ENCODE assay signal across 1 cellular context in genomic region chr5:172806897-172807672, GRCh38.
TF ChIP-seq lines count a peak whose summit lies in the region.

No MANE protein-coding gene starts in this region.

TF ChIP-seq in K562, 482 proteins besides CTCF, POLR2A, EP300 and RAD21 (continued from another document and continues in another):
- peak; percentile 68; the same call in 1 of the 2 replicates for TF ChIP-seq NFXL1 (CRISPR knock-in tag; IDR thresholded peaks at IDR 0.05)
- TF ChIP-seq CBFA2T3 (IDR thresholded peaks at IDR 0.05) = peak; percentile 20; the same call in 1 of the 2 replicates
- no peak for TF ChIP-seq CHCHD3 (CRISPR knock-in tag; IDR thresholded peaks at IDR 0.05)
- TF ChIP-seq ZFPM2 (CRISPR knock-in tag; IDR thresholded peaks at IDR 0.05) = 0 out of 2 replicates have a peak, but pooled peaks have one; percentile 42
- TF ChIP-seq SNIP1 (IDR thresholded peaks at IDR 0.05; ENCODE audit: low read depth) = no peak
- TF ChIP-seq ADNP (tag; IDR thresholded peaks at IDR 0.05) = no peak
- TF ChIP-seq HNRNPLL (IDR thresholded peaks at IDR 0.05; ENCODE audit: low read depth, low read length, poor library complexity, severe bottlenecking) = no peak
- no peak for TF ChIP-seq STAG1 (CRISPR knock-in tag; IDR thresholded peaks at IDR 0.05; ENCODE audit: borderline replicate concordance)
- no peak for TF ChIP-seq THAP7 (CRISPR knock-in tag; IDR thresholded peaks at IDR 0.05)
- TF ChIP-seq, protein P1, sequence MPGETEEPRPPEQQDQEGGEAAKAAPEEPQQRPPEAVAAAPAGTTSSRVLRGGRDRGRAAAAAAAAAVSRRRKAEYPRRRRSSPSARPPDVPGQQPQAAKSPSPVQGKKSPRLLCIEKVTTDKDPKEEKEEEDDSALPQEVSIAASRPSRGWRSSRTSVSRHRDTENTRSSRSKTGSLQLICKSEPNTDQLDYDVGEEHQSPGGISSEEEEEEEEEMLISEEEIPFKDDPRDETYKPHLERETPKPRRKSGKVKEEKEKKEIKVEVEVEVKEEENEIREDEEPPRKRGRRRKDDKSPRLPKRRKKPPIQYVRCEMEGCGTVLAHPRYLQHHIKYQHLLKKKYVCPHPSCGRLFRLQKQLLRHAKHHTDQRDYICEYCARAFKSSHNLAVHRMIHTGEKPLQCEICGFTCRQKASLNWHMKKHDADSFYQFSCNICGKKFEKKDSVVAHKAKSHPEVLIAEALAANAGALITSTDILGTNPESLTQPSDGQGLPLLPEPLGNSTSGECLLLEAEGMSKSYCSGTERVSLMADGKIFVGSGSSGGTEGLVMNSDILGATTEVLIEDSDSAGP (CRISPR knock-in tag; IDR thresholded peaks at IDR 0.05) = no peak
- TF ChIP-seq MCM2 (IDR thresholded peaks at IDR 0.05; ENCODE audit: low read depth) = no peak
- no peak for TF ChIP-seq KLF1 (tag; IDR thresholded peaks at IDR 0.05)
- no peak for TF ChIP-seq PRDM10 (IDR thresholded peaks at IDR 0.05; ENCODE audit: partially characterized antibody)
- no peak for TF ChIP-seq ZSCAN32 (CRISPR knock-in tag; IDR thresholded peaks at IDR 0.05)
- 0 out of 4 replicates have a peak, but pooled peaks of 1 of the 2 experiments have one; percentile 58 for TF ChIP-seq MNT (conservative IDR thresholded peaks at IDR 0.05)
- 0 out of 2 replicates have a peak, but pooled peaks have one; percentile 5 for TF ChIP-seq ZNF253 (CRISPR knock-in tag; conservative IDR thresholded peaks at IDR 0.05)
- TF ChIP-seq BRD9 (IDR thresholded peaks at IDR 0.05; ENCODE audit: low read depth, partially characterized antibody) = peak; percentile 23
- no peak for TF ChIP-seq E2F5 (CRISPR knock-in tag; IDR thresholded peaks at IDR 0.05)
- TF ChIP-seq ZBTB7A (IDR thresholded peaks at IDR 0.05; ENCODE audit: borderline replicate concordance, control insufficient read depth, low read depth, low read length) = peak; percentile 78; the same call in 1 of the 2 replicates
- no peak for TF ChIP-seq YBX1 (IDR thresholded peaks at IDR 0.05)
- TF ChIP-seq ZNF644 (tag; IDR thresholded peaks at IDR 0.05; ENCODE audit: low read depth) = peak; percentile 61; the same call in 1 of the 2 replicates
- no peak for TF ChIP-seq ATF6 (CRISPR knock-in tag; IDR thresholded peaks at IDR 0.05)
- TF ChIP-seq MEF2A (IDR thresholded peaks at IDR 0.05; ENCODE audit: control insufficient read depth, low read depth, low read length) = no peak
- TF ChIP-seq POLR2B (IDR thresholded peaks at IDR 0.05; ENCODE audit: low read depth, partially characterized antibody) = peak; percentile 71
- peak in 1 of 2 experiments; percentile 45; a peak in 2 of 4 replicates for TF ChIP-seq ETV6 (IDR thresholded peaks at IDR 0.05; ENCODE audit: borderline replicate concordance in 1 of 2, low read depth in 2 of 2, low read length in 1 of 2)
- TF ChIP-seq ETV6 (CRISPR knock-in tag; IDR thresholded peaks at IDR 0.05; ENCODE audit: borderline replicate concordance) = no peak
- TF ChIP-seq DPF2 (IDR thresholded peaks at IDR 0.05) = peak; percentile 64; the same call in 1 of the 2 replicates
- TF ChIP-seq, protein P2, sequence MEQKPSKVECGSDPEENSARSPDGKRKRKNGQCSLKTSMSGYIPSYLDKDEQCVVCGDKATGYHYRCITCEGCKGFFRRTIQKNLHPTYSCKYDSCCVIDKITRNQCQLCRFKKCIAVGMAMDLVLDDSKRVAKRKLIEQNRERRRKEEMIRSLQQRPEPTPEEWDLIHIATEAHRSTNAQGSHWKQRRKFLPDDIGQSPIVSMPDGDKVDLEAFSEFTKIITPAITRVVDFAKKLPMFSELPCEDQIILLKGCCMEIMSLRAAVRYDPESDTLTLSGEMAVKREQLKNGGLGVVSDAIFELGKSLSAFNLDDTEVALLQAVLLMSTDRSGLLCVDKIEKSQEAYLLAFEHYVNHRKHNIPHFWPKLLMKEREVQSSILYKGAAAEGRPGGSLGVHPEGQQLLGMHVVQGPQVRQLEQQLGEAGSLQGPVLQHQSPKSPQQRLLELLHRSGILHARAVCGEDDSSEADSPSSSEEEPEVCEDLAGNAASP (IDR thresholded peaks at IDR 0.05) = no peak
- no peak for TF ChIP-seq HMG20A (CRISPR knock-in tag; conservative IDR thresholded peaks at IDR 0.05)
- TF ChIP-seq RBM14 (IDR thresholded peaks at IDR 0.05; ENCODE audit: borderline replicate concordance, insufficient read depth, low read depth, low read length) = no peak
- 0 out of 2 replicates have a peak, but pooled peaks have one; percentile 32 for TF ChIP-seq ZNF324 (CRISPR knock-in tag; IDR thresholded peaks at IDR 0.05)
- TF ChIP-seq ZNF347 (CRISPR knock-in tag; IDR thresholded peaks at IDR 0.05; ENCODE audit: low read depth) = no peak
- TF ChIP-seq ARID1B (IDR thresholded peaks at IDR 0.05) = peak; percentile 32; the same call in 1 of the 2 replicates
- TF ChIP-seq CHD2 (IDR thresholded peaks at IDR 0.05; ENCODE audit: low read depth, low read length) = peak; percentile 22; the same call in 1 of the 2 replicates
- no peak for TF ChIP-seq ATF1 (CRISPR knock-in tag; IDR thresholded peaks at IDR 0.05)
- peak; percentile 92 for TF ChIP-seq ATF1 (tag; IDR thresholded peaks at IDR 0.05)
- no peak for TF ChIP-seq TCF7L2 (IDR thresholded peaks at IDR 0.05; ENCODE audit: low read depth, low read length)
